ENCODE assay signal across 9 cellular contexts in genomic region chr17:74190154-74190553, GRCh38. TPM values are rescaled to one million over a fixed set of nuclear protein-coding genes. Genes with fewer than 3 reads are reported as not detected.
DNase-seq lines count a peak whose midpoint lies in the region; ATAC-seq and TF ChIP-seq lines count a peak whose summit lies in the region.
"Had no signal": no experiment of that assay in that cellular context is flagged by ENCODE, and none has a peak within 500 bp of the region (broad histone marks: within the 10 kb centered on the region; RNA-seq: fewer than 3 reads in every experiment).

No MANE protein-coding gene starts in this region.

- CTCF ChIA-PET in RWPE1 (lab: Yijun Ruan, JAX), result interaction anchor here (1.5 to 1.6 kb wide), 2 partner anchors 10 to 13 kb away, joined by 4 to 10 read pairs; partner anchors contain the start of gene RPL38
- CTCF ChIA-PET in Calu3 (lab: Charles Lee), result interaction anchor here (0.6 to 1.2 kb wide), 2 partner anchors 9 to 889 kb away, joined by 3 to 6 read pairs; no protein-coding TSS in a partner anchor

- no peaks in the 10 kb centered on the region for H3K4me1 ChIP-seq in aorta (ENCODE audit: control insufficient read depth in 1 of 2, insufficient read depth in 2 of 2, low read length in 2 of 2)

- peaks cover 100% of the 10 kb centered on the region for H3K27me3 Mint-ChIP-seq in Calu3 (ENCODE audit: unreplicated experiment)

- POLR2A ChIA-PET in RWPE1 (lab: Yijun Ruan, JAX; ENCODE audit: low non-redundant PET), result no interaction called here

- H3K36me3 Mint-ChIP-seq in Calu3 (ENCODE audit: insufficient read depth, unreplicated experiment), result no peaks in the 10 kb centered on the region

- no peak for TF ChIP-seq CTCF in RWPE1 (conservative IDR thresholded peaks at IDR 0.05; ENCODE audit: low read depth)
- no peak for TF ChIP-seq CTCF in Calu3 (IDR thresholded peaks at IDR 0.05; ENCODE audit: unreplicated experiment)

- 44 to 47% methylated on average over 2 of the region's 2 CpGs for whole genome bisulfite sequencing in aorta, 2 donors

- H3K9me3 Mint-ChIP-seq in Calu3 (ENCODE audit: low read depth, unreplicated experiment), result no peaks in the 10 kb centered on the region

- H3K9me3 ChIP-seq in aorta (ENCODE audit: control insufficient read depth, low read length), result no peaks in the 10 kb centered on the region
- H3K9me3 ChIP-seq: BLaER1 treated with 17β-estradiol and CSF1 and Interleukin-3, amounts not matched to agents 10 nM and 100 nM had no signal

- ATAC-seq in aorta (ENCODE audit: low FRiP score), result peak; percentile 70

- intact Hi-C loops in aorta (cut with DNase I) (no loop called here), Calu3 (cut with micrococcal nuclease; ENCODE audit: unreplicated experiment) (no loop called here)

- no peaks in the 10 kb centered on the region for H3K36me3 ChIP-seq in aorta (ENCODE audit: control insufficient read depth in 1 of 2, insufficient read depth in 2 of 2, low read length in 1 of 2)
- H3K36me3 ChIP-seq: BLaER1 treated with 17β-estradiol and CSF1 and Interleukin-3, amounts not matched to agents 10 nM and 100 nM had no signal

- DNase-seq in SIG-M5 treated with dmso at 0.1 percent for 504 hours (lab: John Stamatoyannopoulos, UW; ENCODE audit: unreplicated experiment), result peak; percentile 25
- no peak for DNase-seq in SIG-M5 (lab: John Stamatoyannopoulos, UW)
- peak; percentile 56 for DNase-seq in HT1080 (ENCODE audit: low read depth)
- peak; percentile 59 for DNase-seq in RWPE1 (ENCODE audit: low spot score)
- peak; percentile 27 for DNase-seq in foreskin melanocyte
- no peak for DNase-seq in aorta
- no peak for DNase-seq in glomerular visceral epithelial cell (ENCODE audit: extremely low spot score)
- DNase-seq in Calu3, result no peak

- H3K4me3 Mint-ChIP-seq in Calu3 (ENCODE audit: low read depth, unreplicated experiment), result no peak overlapping the region

- no peak overlapping the region for H3K4me3 ChIP-seq in aorta (ENCODE audit: low read length in 2 of 2)
- H3K4me3 ChIP-seq: BLaER1 treated with 17β-estradiol and CSF1 and Interleukin-3, amounts not matched to agents 10 nM and 100 nM had no signal

- H3K27me3 ChIP-seq in aorta (ENCODE audit: control insufficient read depth in 1 of 2, insufficient read depth in 2 of 2, low read length in 1 of 2), result no peaks in the 10 kb centered on the region
- H3K27me3 ChIP-seq: BLaER1 treated with 17β-estradiol and CSF1 and Interleukin-3, amounts not matched to agents 10 nM and 100 nM had no signal

- no peak overlapping the region for H3K27ac ChIP-seq in RWPE1
- no peak overlapping the region for H3K27ac ChIP-seq in aorta (ENCODE audit: low read depth in 1 of 2, low read length in 2 of 2)
- H3K27ac ChIP-seq: BLaER1 treated with 17β-estradiol and CSF1 and Interleukin-3, amounts not matched to agents 10 nM and 100 nM had no signal

- peaks cover 12% of the 10 kb centered on the region for H3K4me1 Mint-ChIP-seq in Calu3 (ENCODE audit: low read depth, unreplicated experiment)

- H3K27ac Mint-ChIP-seq in Calu3 (ENCODE audit: unreplicated experiment), result no peak overlapping the region

- BruUV-seq in Calu3 (replicated peaks; lab: Mats Ljungman, UMichigan), result no TSS peak

RNA-seq across cellular contexts. Expression of gene RPL38, which starts 13.3 kb away (rescaled TPM):
- total RNA-seq in HT1080 (2014; rRNA removed; shearing (Covaris generic)), result 2,345 and 2,950 TPM in 2 replicates
- polyA plus RNA-seq in HT1080 (2015; cell fraction: cytosol; rRNA removed), result 572 and 761 TPM in 2 replicates
- polyA plus RNA-seq in HT1080 (2015; cell fraction: nucleus; rRNA removed), result 209 and 215 TPM in 2 replicates
- total RNA-seq in aorta (100 to 1,000 TPM; 597 to 622 TPM), Calu3 (2022) (708 and 725 TPM in 2 replicates)
- polyA plus RNA-seq in aorta, result 1,000 to 10,000 TPM; 1,364 to 2,568 TPM

RNA-seq across cellular contexts. Expression of gene TTYH2, which starts 23.2 kb away (rescaled TPM):
- total RNA-seq in HT1080 (2014; rRNA removed; shearing (Covaris generic)), result 0.40 and 1.3 TPM in 2 replicates
- 0.60 and 1.2 TPM in 2 replicates for polyA plus RNA-seq in HT1080 (2015; cell fraction: cytosol; rRNA removed)
- 2.9 and 7.7 TPM in 2 replicates for polyA plus RNA-seq in HT1080 (2015; cell fraction: nucleus; rRNA removed)
- total RNA-seq in aorta (10 to 100 TPM in 1 of 2 donors, 1 to 10 TPM in 1; 4.4 to 13.0 TPM), Calu3 (2022) (0.28 and 0.81 TPM in 2 replicates)
- 1 to 10 TPM; 3.1 to 4.4 TPM for polyA plus RNA-seq in aorta

Comparison
In these comparisons a context has a peak if more than half of its experiments do, and no peak if none do; other contexts are left out.
1. DNase-seq: peak in SIG-M5 treated with dmso at 0.1 percent for 504 hours (single experiment), HT1080 (single experiment), RWPE1 (single experiment) and foreskin melanocyte (single experiment); none in SIG-M5 (single experiment), aorta (0 of 2), glomerular visceral epithelial cell (single experiment) and Calu3 (single experiment).